16 cellular contexts compared by ENCODE assay signal in the genomic region with DNA sequence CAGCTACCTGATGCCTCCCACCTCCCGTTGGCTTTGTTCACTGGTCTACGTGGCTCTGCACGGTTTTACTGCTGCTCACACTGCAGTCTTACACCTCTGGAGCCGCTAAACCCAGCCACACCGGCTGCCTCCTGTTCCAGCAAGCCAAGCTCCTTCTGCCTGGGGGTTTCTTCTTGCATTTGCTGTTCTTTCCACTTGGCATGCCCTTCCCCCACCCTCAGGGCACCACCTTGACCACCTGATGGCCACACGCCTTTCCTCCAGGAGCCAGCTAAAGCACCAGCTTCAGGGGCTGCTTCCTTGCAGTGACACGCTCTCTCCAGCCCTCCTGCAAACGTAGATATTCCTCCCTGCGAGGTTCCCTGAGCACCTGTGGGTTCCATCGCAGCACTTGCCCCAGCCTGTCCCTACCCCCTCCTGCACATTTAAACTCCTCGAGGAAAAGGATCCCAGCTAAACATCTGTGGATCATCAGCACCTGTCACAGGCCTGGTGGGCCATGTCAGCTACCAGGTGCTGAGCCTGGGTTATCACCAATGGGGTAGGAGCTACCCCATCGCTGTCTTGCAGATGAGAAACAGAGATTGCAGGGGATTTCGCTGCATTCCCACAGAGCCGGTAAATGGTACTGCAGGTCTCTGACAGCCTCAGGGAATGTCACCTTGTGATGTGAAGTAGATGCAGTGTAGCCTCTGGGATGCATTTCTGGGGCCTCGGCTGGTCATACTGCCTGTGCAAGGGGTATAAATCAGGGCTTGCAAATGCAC.
"Had no signal": no experiment of that assay in that cellular context is flagged by ENCODE, and none has a peak within 500 bp of the region (broad histone marks: within the 10 kb centered on the region; RNA-seq: fewer than 3 reads in every experiment).

No MANE protein-coding gene starts in this region.

- H3K9me3 ChIP-seq: left ventricle myocardium inferior, spleen had no signal

- ATAC-seq: activated CD4-positive, alpha-beta T cell treated with anti-CD3 and anti-CD28 coated beads for 36 hours had no signal

- H3K27ac Mint-ChIP-seq: activated CD4-positive, alpha-beta memory T cell treated with anti-CD3 and anti-CD28 coated beads for 36 hours; activated CD4-positive, alpha-beta T cell treated with anti-CD3 and anti-CD28 coated beads for 36 hours; activated naive CD8-positive, alpha-beta T cell treated with anti-CD3 and anti-CD28 coated beads for 36 hours; activated T-helper 1 cell treated with anti-CD3 and anti-CD28 coated beads, Interleukin-12 subunit alpha, Interleukin-12 subunit beta, Interleukin-2, Interleukin-4 antibody, amounts not matched to agents 30 ng/mL and 10 ng/mL and 1 ng/mL, durations not matched to agents 14 hours and 24 hours and 36 hours; T-helper 2 cell treated with Interferon-gamma antibody and Interleukin-4, amounts not matched to agents 5 μg/mL and 100 μg/mL, for 36 hours had no signal

- H3K27me3 ChIP-seq: dorsolateral prefrontal cortex, hepatocyte, spleen had no signal

- DNase-seq: activated CD4-positive, alpha-beta memory T cell treated with anti-CD3 and anti-CD28 coated beads for 36 hours; activated CD4-positive, alpha-beta T cell treated with anti-CD3 and anti-CD28 coated beads for 36 hours; activated naive CD8-positive, alpha-beta T cell treated with anti-CD3 and anti-CD28 coated beads for 36 hours; activated T-cell treated with anti-CD3 and anti-CD28 coated beads for 4 hours; amniotic stem cell; dorsolateral prefrontal cortex; foreskin fibroblast; left ventricle myocardium inferior; naive B cell; spleen; stimulated activated naive CD4-positive, alpha-beta T cell; SW 1271 had no signal

- H3K36me3 ChIP-seq: left ventricle myocardium inferior had no signal

- H3K4me3 Mint-ChIP-seq: activated CD4-positive, alpha-beta memory T cell treated with anti-CD3 and anti-CD28 coated beads for 36 hours; activated CD4-positive, alpha-beta T cell treated with anti-CD3 and anti-CD28 coated beads for 36 hours; activated naive CD8-positive, alpha-beta T cell treated with anti-CD3 and anti-CD28 coated beads for 36 hours; activated T-helper 1 cell treated with anti-CD3 and anti-CD28 coated beads, Interleukin-12 subunit alpha, Interleukin-12 subunit beta, Interleukin-2, Interleukin-4 antibody, amounts not matched to agents 30 ng/mL and 10 ng/mL and 1 ng/mL, durations not matched to agents 14 hours and 24 hours and 36 hours; T-helper 2 cell treated with Interferon-gamma antibody and Interleukin-4, amounts not matched to agents 5 μg/mL and 100 μg/mL, for 36 hours had no signal

- H3K36me3 Mint-ChIP-seq: activated CD4-positive, alpha-beta memory T cell treated with anti-CD3 and anti-CD28 coated beads for 36 hours; activated naive CD8-positive, alpha-beta T cell treated with anti-CD3 and anti-CD28 coated beads for 36 hours had no signal

- H3K9me3 Mint-ChIP-seq: activated CD4-positive, alpha-beta memory T cell treated with anti-CD3 and anti-CD28 coated beads for 36 hours; activated naive CD8-positive, alpha-beta T cell treated with anti-CD3 and anti-CD28 coated beads for 36 hours; activated T-helper 1 cell treated with anti-CD3 and anti-CD28 coated beads, Interleukin-12 subunit alpha, Interleukin-12 subunit beta, Interleukin-2, Interleukin-4 antibody, amounts not matched to agents 30 ng/mL and 10 ng/mL and 1 ng/mL, durations not matched to agents 14 hours and 24 hours and 36 hours; naive B cell; T-helper 2 cell treated with Interferon-gamma antibody and Interleukin-4, amounts not matched to agents 5 μg/mL and 100 μg/mL, for 36 hours had no signal

- H3K4me1 ChIP-seq: spleen had no signal

- H3K4me3 ChIP-seq: dorsolateral prefrontal cortex, hepatocyte, left ventricle myocardium inferior, spleen had no signal

- H3K27ac ChIP-seq: dorsolateral prefrontal cortex, epithelial cell of prostate, hepatocyte, left ventricle myocardium inferior, spleen had no signal

- H3K27me3 Mint-ChIP-seq: activated CD4-positive, alpha-beta memory T cell treated with anti-CD3 and anti-CD28 coated beads for 36 hours; activated CD4-positive, alpha-beta T cell treated with anti-CD3 and anti-CD28 coated beads for 36 hours; activated naive CD8-positive, alpha-beta T cell treated with anti-CD3 and anti-CD28 coated beads for 36 hours; naive B cell had no signal

- H3K4me1 Mint-ChIP-seq: activated CD4-positive, alpha-beta T cell treated with anti-CD3 and anti-CD28 coated beads for 36 hours; activated naive CD8-positive, alpha-beta T cell treated with anti-CD3 and anti-CD28 coated beads for 36 hours had no signal
